8 cellular contexts compared by ENCODE assay signal in genomic region chr1:27366411-27367159, GRCh38. TPM values are rescaled to one million over a fixed set of nuclear protein-coding genes. Genes with fewer than 3 reads are reported as not detected.
A peak's percentile ranks its signal among the peaks of the same experiment; 100 is the strongest.
DNase-seq lines count a peak whose midpoint lies in the region; ATAC-seq and TF ChIP-seq lines count a peak whose summit lies in the region.

TSS of gene MAP3K6 (minus strand) at chr1:27366961. CDS start at chr1:27366597, 364 bp downstream.

- TF ChIP-seq POLR2A in esophagus squamous epithelium (IDR thresholded peaks at IDR 0.05): peak in 3 of 4 donors; percentile 58 to 94 (median 88)

- no peaks in the 10 kb centered on the region for H3K9me3 ChIP-seq in esophagus squamous epithelium
- no peaks in the 10 kb centered on the region for H3K9me3 ChIP-seq in mucosa of descending colon

- ATAC-seq in HG03135 (IDR thresholded peaks at IDR 0.05; ENCODE audit: unreplicated experiment) (peak; percentile 21), mucosa of descending colon (peak; percentile 82), HG02973 (IDR thresholded peaks at IDR 0.05; ENCODE audit: unreplicated experiment) (no peak)

- H3K36me3 ChIP-seq in esophagus squamous epithelium: peaks cover 27 to 35% (median 33%) of the 10 kb centered on the region in 3 donors
- no peaks in the 10 kb centered on the region for H3K36me3 ChIP-seq in mucosa of descending colon (ENCODE audit: low read depth)

- H3K4me3 ChIP-seq in esophagus squamous epithelium: peak within 1 kb of the TSS; percentile 52 to 97 (median 78)
- H3K4me3 ChIP-seq in mucosa of descending colon: peak within 1 kb of the TSS; percentile 22

- H3K27me3 ChIP-seq in esophagus squamous epithelium: no peaks in the 10 kb centered on the region

- TF ChIP-seq CTCF in esophagus squamous epithelium (IDR thresholded peaks at IDR 0.05) (peak in 2 of 6 experiments; percentile 22 to 24), mucosa of descending colon (IDR thresholded peaks at IDR 0.05) (peak; percentile 46)

- H3K4me1 ChIP-seq in esophagus squamous epithelium (peaks cover 44 to 61% (median 53%) of the 10 kb centered on the region in 3 donors), mucosa of descending colon (ENCODE audit: low read depth) (peaks cover 7% of the 10 kb centered on the region)

- peak within 1 kb of the TSS; percentile 96 to 100 (median 100) for H3K27ac ChIP-seq in esophagus squamous epithelium
- H3K27ac ChIP-seq in substantia nigra (ENCODE audit: low read depth, low read length, poor library complexity, severe bottlenecking): peak within 1 kb of the TSS; percentile 72

- intact Hi-C loops in esophagus squamous epithelium (cut with DNase I): no loop called here
- intact Hi-C loops in mucosa of descending colon (cut with DNase I, micrococcal nuclease): no loop called here

- DNase-seq in GM04504 (ENCODE audit: low read depth) (peak; percentile 53), NCI-H526 treated with DMSO at 0.1 percent for 48 hours (lab: John Stamatoyannopoulos, UW) (peak; percentile 36), esophagus squamous epithelium (lab: John Stamatoyannopoulos, UW) (peak; percentile 33), mucosa of descending colon (peak; percentile 89 to 93 (median 90)), substantia nigra (lab: John Stamatoyannopoulos, UW) (peak in 34 of 49 donors; percentile 12 to 81 (median 40))
- peak; percentile 63 for DNase-seq in activated T-cell treated with anti-CD3 and anti-CD28 coated beads, Interleukin-2, amount 50 U/mL, for 1 hour

- WGBS in esophagus squamous epithelium, 2 donors: 0% methylated on average over 1 of the region's 67 CpGs; no CpG with 5 or more reads in 1 of the 2 donors

RNA-seq across cellular contexts. Expression of gene MAP3K6, which starts in this region (rescaled TPM):
- total RNA-seq in esophagus squamous epithelium (100 to 1,000 TPM in 1 of 4 donors, 10 to 100 TPM in 3; 72.3 to 121 (median 76.9) TPM), mucosa of descending colon (10 to 100 TPM; 18.5 to 38.5 (median 28.5) TPM)

Comparison
In these comparisons a context has a peak if more than half of its experiments do, and no peak if none do; other contexts are left out.
1. DNase-seq: peak in every context shown above with its lines; median percentile 90 in mucosa of descending colon; 63 in activated T-cell treated with anti-CD3 and anti-CD28 coated beads, Interleukin-2, amount 50 U/mL, for 1 hour; 53 in GM04504; 40 in substantia nigra; 36 in NCI-H526 treated with DMSO at 0.1 percent for 48 hours; 33 in esophagus squamous epithelium.